8 cellular contexts compared by ENCODE assay signal in the genomic region with DNA sequence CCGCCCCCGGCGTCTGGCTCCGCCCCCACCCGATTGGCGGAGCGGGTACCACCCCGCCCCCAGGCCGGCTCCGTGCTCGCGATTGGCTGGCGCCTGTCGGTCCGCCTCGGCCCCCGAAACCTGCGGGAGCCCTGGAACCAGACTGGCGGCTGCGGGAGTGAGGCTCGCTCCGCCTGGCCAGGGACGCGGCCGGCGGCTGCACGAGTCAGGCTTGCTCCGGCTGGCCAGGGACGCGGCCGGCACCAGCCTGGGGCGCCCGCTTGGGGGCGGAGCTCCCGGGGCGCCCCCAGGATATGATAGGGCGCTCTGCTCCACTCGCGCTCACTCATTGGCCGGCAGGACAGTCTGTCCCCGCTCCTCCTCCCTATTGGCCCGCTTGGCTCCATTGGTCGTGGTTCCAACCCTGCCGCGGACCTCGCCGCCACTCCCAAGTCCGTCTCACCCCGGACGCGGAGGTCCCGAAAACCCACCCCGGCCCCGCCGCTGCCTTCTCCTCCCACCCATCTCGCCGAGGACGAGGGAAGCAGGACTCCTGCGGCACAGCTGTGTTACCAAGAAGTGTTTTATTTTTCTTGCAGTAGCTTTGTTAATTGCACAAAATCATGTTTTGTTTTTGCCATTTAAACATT. TPM values are rescaled to one million over a fixed set of nuclear protein-coding genes. Genes with fewer than 3 reads are reported as not detected.
DNase-seq lines count a peak whose midpoint lies in the region; ATAC-seq and TF ChIP-seq lines count a peak whose summit lies in the region.

No MANE protein-coding gene starts in this region.

- no peak overlapping the region for H3K27ac Mint-ChIP-seq in activated T-helper 1 cell treated with anti-CD3 and anti-CD28 coated beads, Interleukin-12 subunit alpha, Interleukin-12 subunit beta, Interleukin-2, Interleukin-4 antibody, amounts not matched to agents 30 ng/mL and 10 ng/mL and 1 ng/mL, durations not matched to agents 14 hours and 24 hours and 36 hours
- H3K27ac Mint-ChIP-seq in naive B cell: peak overlapping the region; percentile 28 to 83 (median 70)

- H3K36me3 ChIP-seq in KMS-11 (ENCODE audit: insufficient read depth) (peaks cover 2% of the 10 kb centered on the region; the same call in 1 of the 2 replicates), Peyer's patch (peaks cover 0 to 47% (median 0%) of the 10 kb centered on the region in 3 donors)

- ATAC-seq in GM21825 (IDR thresholded peaks at IDR 0.05; ENCODE audit: unreplicated experiment) (peak; percentile 83), naive B cell (ENCODE audit: low read depth in 2 of 2) (peak; percentile 80 to 84)

- TF ChIP-seq CTCF in KMS-11 (conservative IDR thresholded peaks at IDR 0.05; ENCODE audit: low read depth, low read length) (peak; percentile 30; the same call in 1 of the 2 replicates), Peyer's patch (IDR thresholded peaks at IDR 0.05) (peak; percentile 11 to 52 (median 33))

- H3K9ac ChIP-seq in KMS-11: 0 out of 2 replicates have a peak overlapping the region, but pooled peaks have one; percentile 33

- H3K9me3 ChIP-seq in Peyer's patch: no peaks in the 10 kb centered on the region

- intact Hi-C loops in activated T-helper 1 cell treated with anti-CD3 and anti-CD28 coated beads, Interleukin-12 subunit alpha, Interleukin-12 subunit beta, Interleukin-2, Interleukin-4 antibody, amounts not matched to agents 30 ng/mL and 10 ng/mL and 1 ng/mL, durations not matched to agents 14 hours and 24 hours and 36 hours (cut with micrococcal nuclease): loop anchor here (1.0 to 2.0 kb wide), 9 partner anchors 34 to 296 kb away; partner anchors contain the start of genes ALG1, ANKS3, DNAAF8 and GLYR1

- peak overlapping the region; percentile 31; the same call in 1 of the 2 replicates for H3K27ac ChIP-seq in KMS-11
- peak overlapping the region; percentile 81 to 99 (median 92) for H3K27ac ChIP-seq in Peyer's patch

- peaks cover 13% of the 10 kb centered on the region for H3K4me1 ChIP-seq in KMS-11 (ENCODE audit: low read depth, poor library complexity, severe bottlenecking)
- H3K4me1 ChIP-seq in Peyer's patch: peaks cover 6 to 25% (median 8%) of the 10 kb centered on the region in 4 donors

- peak; percentile 78 for DNase-seq in DMS53 treated with DMSO at 0.1 percent for 48 hours (lab: John Stamatoyannopoulos, UW; ENCODE audit: unreplicated experiment)
- peak; percentile 89 to 96 (median 96) for DNase-seq in Peyer's patch
- DNase-seq in activated T-helper 1 cell treated with anti-CD3 and anti-CD28 coated beads, Interleukin-12 subunit alpha, Interleukin-12 subunit beta, Interleukin-2, Interleukin-4 antibody, amounts not matched to agents 30 ng/mL and 10 ng/mL and 1 ng/mL, durations not matched to agents 14 hours and 24 hours and 36 hours (ENCODE audit: low spot score): peak; percentile 89
- peak; percentile 89 for DNase-seq in fibroblast of gingiva (ENCODE audit: low read depth)
- DNase-seq in naive B cell: peak; percentile 93
- peak; percentile 72 to 82 for DNase-seq in stimulated activated CD8-positive, alpha-beta memory T cell treated with anti-CD3 and anti-CD28 coated beads, Interleukin-7, amount 100 ng/mL, for 48 hours (ENCODE audit: extremely low read depth in 1 of 2, low read depth in 1 of 2)

- H2AFZ ChIP-seq in KMS-11 (ENCODE audit: low read depth): peak overlapping the region; percentile 55

- H3K4me2 ChIP-seq in KMS-11: peak overlapping the region; percentile 94

- H4K20me1 ChIP-seq in KMS-11 (ENCODE audit: insufficient read depth): no peaks in the 10 kb centered on the region

- peak overlapping the region; percentile 80 for H3K4me3 Mint-ChIP-seq in activated T-helper 1 cell treated with anti-CD3 and anti-CD28 coated beads, Interleukin-12 subunit alpha, Interleukin-12 subunit beta, Interleukin-2, Interleukin-4 antibody, amounts not matched to agents 30 ng/mL and 10 ng/mL and 1 ng/mL, durations not matched to agents 14 hours and 24 hours and 36 hours
- peak overlapping the region; percentile 81 to 94 (median 87) for H3K4me3 Mint-ChIP-seq in naive B cell

- no peaks in the 10 kb centered on the region for H3K9me3 Mint-ChIP-seq in activated T-helper 1 cell treated with anti-CD3 and anti-CD28 coated beads, Interleukin-12 subunit alpha, Interleukin-12 subunit beta, Interleukin-2, Interleukin-4 antibody, amounts not matched to agents 30 ng/mL and 10 ng/mL and 1 ng/mL, durations not matched to agents 14 hours and 24 hours and 36 hours
- H3K9me3 Mint-ChIP-seq in naive B cell: no peaks in the 10 kb centered on the region

- peaks cover 9% of the 10 kb centered on the region for H3K4me1 Mint-ChIP-seq in activated T-helper 1 cell treated with anti-CD3 and anti-CD28 coated beads, Interleukin-12 subunit alpha, Interleukin-12 subunit beta, Interleukin-2, Interleukin-4 antibody, amounts not matched to agents 30 ng/mL and 10 ng/mL and 1 ng/mL, durations not matched to agents 14 hours and 24 hours and 36 hours (ENCODE audit: low read depth)
- H3K4me1 Mint-ChIP-seq in naive B cell: peaks cover 15 to 38% (median 21%) of the 10 kb centered on the region in 3 donors

- H3K36me3 Mint-ChIP-seq in activated T-helper 1 cell treated with anti-CD3 and anti-CD28 coated beads, Interleukin-12 subunit alpha, Interleukin-12 subunit beta, Interleukin-2, Interleukin-4 antibody, amounts not matched to agents 30 ng/mL and 10 ng/mL and 1 ng/mL, durations not matched to agents 14 hours and 24 hours and 36 hours (ENCODE audit: low read depth): peaks cover 17% of the 10 kb centered on the region
- H3K36me3 Mint-ChIP-seq in naive B cell: no peaks in the 10 kb centered on the region

- H3K79me2 ChIP-seq in KMS-11 (ENCODE audit: insufficient read depth, low read depth): no peaks in the 10 kb centered on the region

- no peaks in the 10 kb centered on the region for H3K27me3 ChIP-seq in KMS-11 (ENCODE audit: insufficient read depth, low read depth)
- no peaks in the 10 kb centered on the region for H3K27me3 ChIP-seq in Peyer's patch

- TF ChIP-seq POLR2A in Peyer's patch (IDR thresholded peaks at IDR 0.05): peak in 1 of 2 donors; percentile 20

- no peaks in the 10 kb centered on the region for H3K27me3 Mint-ChIP-seq in activated T-helper 1 cell treated with anti-CD3 and anti-CD28 coated beads, Interleukin-12 subunit alpha, Interleukin-12 subunit beta, Interleukin-2, Interleukin-4 antibody, amounts not matched to agents 30 ng/mL and 10 ng/mL and 1 ng/mL, durations not matched to agents 14 hours and 24 hours and 36 hours (ENCODE audit: insufficient read depth)
- H3K27me3 Mint-ChIP-seq in naive B cell: no peaks in the 10 kb centered on the region

- H3K4me3 ChIP-seq in KMS-11 (IDR thresholded peaks at IDR 0.05; ENCODE audit: insufficient read depth, low read depth, low read length): no peak overlapping the region
- peak overlapping the region; percentile 72 to 96 (median 82) for H3K4me3 ChIP-seq in Peyer's patch

RNA-seq across cellular contexts. Expression of gene ROGDI, which starts 0.3 kb away (rescaled TPM):
- total RNA-seq in Peyer's patch: 10 to 100 TPM; 26.3 to 50.1 (median 38.0) TPM
- total RNA-seq in activated T-helper 1 cell treated with anti-CD3 and anti-CD28 coated beads, Interleukin-12 subunit alpha, Interleukin-12 subunit beta, Interleukin-2, Interleukin-4 antibody, amounts not matched to agents 30 ng/mL and 10 ng/mL and 1 ng/mL, durations not matched to agents 14 hours and 24 hours and 36 hours: 3.3 and 3.5 TPM in 2 replicates
- polyA plus RNA-seq in naive B cell (ENCODE audit: low read depth in 6 of 6): 1 to 10 TPM; 2.7 to 8.0 (median 6.1) TPM

RNA-seq across cellular contexts. Expression of gene SMIM22, which starts 7.6 kb away (rescaled TPM):
- total RNA-seq in Peyer's patch: 100 to 1,000 TPM in 3 of 4 donors, 10 to 100 TPM in 1; 90.0 to 306 (median 238) TPM
- total RNA-seq in activated T-helper 1 cell treated with anti-CD3 and anti-CD28 coated beads, Interleukin-12 subunit alpha, Interleukin-12 subunit beta, Interleukin-2, Interleukin-4 antibody, amounts not matched to agents 30 ng/mL and 10 ng/mL and 1 ng/mL, durations not matched to agents 14 hours and 24 hours and 36 hours: not detected in 2 replicates
- polyA plus RNA-seq in naive B cell (ENCODE audit: low read depth in 6 of 6): not detected

RNA-seq across cellular contexts. Expression of gene SEPTIN12, which starts 14.6 kb away (rescaled TPM):
- not detected for total RNA-seq in Peyer's patch
- not detected in 2 replicates for total RNA-seq in activated T-helper 1 cell treated with anti-CD3 and anti-CD28 coated beads, Interleukin-12 subunit alpha, Interleukin-12 subunit beta, Interleukin-2, Interleukin-4 antibody, amounts not matched to agents 30 ng/mL and 10 ng/mL and 1 ng/mL, durations not matched to agents 14 hours and 24 hours and 36 hours
- not detected for polyA plus RNA-seq in naive B cell (ENCODE audit: low read depth in 6 of 6)

RNA-seq across cellular contexts. Expression of gene ZNF500, which starts 35.8 kb away (rescaled TPM):
- 10 to 100 TPM in 3 of 4 donors, 1 to 10 TPM in 1; 4.1 to 24.8 (median 14.5) TPM for total RNA-seq in Peyer's patch
- 16.6 and 17.4 TPM in 2 replicates for total RNA-seq in activated T-helper 1 cell treated with anti-CD3 and anti-CD28 coated beads, Interleukin-12 subunit alpha, Interleukin-12 subunit beta, Interleukin-2, Interleukin-4 antibody, amounts not matched to agents 30 ng/mL and 10 ng/mL and 1 ng/mL, durations not matched to agents 14 hours and 24 hours and 36 hours
- 10 to 100 TPM in 4 of 6 donors, 1 to 10 TPM in 1, not detected in 1; 6.7 to 19.9 (median 14.1) TPM for polyA plus RNA-seq in naive B cell (ENCODE audit: low read depth in 6 of 6)

RNA-seq across cellular contexts. Expression of gene GLYR1, which starts 44.3 kb away (rescaled TPM):
- 100 to 1,000 TPM in 1 of 4 donors, 10 to 100 TPM in 3; 57.5 to 168 (median 66.9) TPM for total RNA-seq in Peyer's patch
- 119 and 120 TPM in 2 replicates for total RNA-seq in activated T-helper 1 cell treated with anti-CD3 and anti-CD28 coated beads, Interleukin-12 subunit alpha, Interleukin-12 subunit beta, Interleukin-2, Interleukin-4 antibody, amounts not matched to agents 30 ng/mL and 10 ng/mL and 1 ng/mL, durations not matched to agents 14 hours and 24 hours and 36 hours
- polyA plus RNA-seq in naive B cell (ENCODE audit: low read depth in 6 of 6): 10 to 100 TPM; 27.8 to 49.6 (median 37.3) TPM

Comparison
In these comparisons a context has a peak if more than half of its experiments do, and no peak if none do; other contexts are left out.
1. RNA of gene SMIM22, which starts 7.6 kb away (total RNA-seq): 90.0 to 306 TPM in Peyer's patch; not detected in activated T-helper 1 cell treated with anti-CD3 and anti-CD28 coated beads, Interleukin-12 subunit alpha, Interleukin-12 subunit beta, Interleukin-2, Interleukin-4 antibody, amounts not matched to agents 30 ng/mL and 10 ng/mL and 1 ng/mL, durations not matched to agents 14 hours and 24 hours and 36 hours; every median in the first group is over 10 times any median in the second.
2. Peak in every context shown above with its lines, with median percentiles within 50 percentile points of each other: DNase-seq.